ENCODE assay signal across 11 cellular contexts in genomic region chr20:20489054-20489453, GRCh38.
DNase-seq lines count a peak whose midpoint lies in the region; ATAC-seq, FAIRE-seq and TF ChIP-seq lines count a peak whose summit lies in the region.
"Had no signal": no experiment of that assay in that cellular context is flagged by ENCODE, and none has a peak within 500 bp of the region (broad histone marks: within the 10 kb centered on the region; RNA-seq: fewer than 3 reads in every experiment).

No MANE protein-coding gene starts in this region.

- POLR2A ChIA-PET in PC-9 (lab: Charles Lee; ENCODE audit: unreplicated experiment) = no interaction called here

- H3K27ac ChIP-seq in PC-9 = no peak overlapping the region
- H3K27ac ChIP-seq: brain microvascular endothelial cell, vagina had no signal

- H3K9me2 ChIP-seq in PC-9 (ENCODE audit: insufficient read depth) = no peaks in the 10 kb centered on the region

- no peak overlapping the region for H2AFZ ChIP-seq in PC-9

- H3K9me3 ChIP-seq in PC-9 (ENCODE audit: insufficient read depth, low read depth) = no peaks in the 10 kb centered on the region
- H3K9me3 ChIP-seq: vagina had no signal

- no peaks in the 10 kb centered on the region for H3F3A ChIP-seq in PC-9 (ENCODE audit: insufficient read depth, low read depth)

- no peaks in the 10 kb centered on the region for H3K4me1 ChIP-seq in PC-9 (replicated peaks; ENCODE audit: insufficient read depth)
- H3K4me1 ChIP-seq: vagina had no signal

- TF ChIP-seq CTCF in GM12865 (IDR thresholded peaks at IDR 0.05; ENCODE audit: insufficient read depth, low read depth, low read length, missing control alignments) = no peak
- no peak for TF ChIP-seq CTCF in PC-9 (conservative IDR thresholded peaks at IDR 0.05)

- CTCF ChIA-PET in PC-9 (lab: Charles Lee) = no interaction called here

- intact Hi-C loops in PC-9 (cut with micrococcal nuclease; ENCODE audit: unreplicated experiment) = no loop called here

- no peaks in the 10 kb centered on the region for H4K20me1 ChIP-seq in PC-9 (ENCODE audit: insufficient read depth)

- FAIRE-seq in GM19239 (lab: Jason Lieb, UNC) = peak; percentile 89

- H3K4me3 ChIP-seq in GM12865 (ENCODE audit: low read depth, low read length) = no peak overlapping the region
- no peak overlapping the region for H3K4me3 ChIP-seq in PC-9
- H3K4me3 ChIP-seq: vagina had no signal

- ATAC-seq in HG02884 (IDR thresholded peaks at IDR 0.05; ENCODE audit: unreplicated experiment) = peak; percentile 75

- H3K27me3 ChIP-seq in PC-9 (ENCODE audit: insufficient read depth, low read depth) = no peaks in the 10 kb centered on the region
- H3K27me3 ChIP-seq: brain microvascular endothelial cell, vagina had no signal

- no peaks in the 10 kb centered on the region; the same call in 1 of the 2 replicates for H3K36me3 ChIP-seq in PC-9 (ENCODE audit: low read depth)
- H3K36me3 ChIP-seq: brain microvascular endothelial cell had no signal

- BruUV-seq in PC-9 (replicated peaks; lab: Mats Ljungman, UMichigan) = no TSS peak

- DNase-seq in GM12865 (ENCODE audit: low read depth) = peak; percentile 73
- no peak for DNase-seq in GM19239 (ENCODE audit: insufficient read length, low spot score)
- DNase-seq in RKO (ENCODE audit: low spot score) = peak; percentile 14
- DNase-seq in NCI-H2107 (lab: John Stamatoyannopoulos, UW) = no peak
- no peak for DNase-seq in PC-9
- no peak for DNase-seq in C1 segment of cervical spinal cord (lab: John Stamatoyannopoulos, UW)
- DNase-seq in SK-N-DZ (ENCODE audit: low spot score) = no peak
- DNase-seq: brain microvascular endothelial cell, Calu3 had no signal

- H3K4me2 ChIP-seq in PC-9 = no peak overlapping the region

- no peaks in the 10 kb centered on the region for H3K79me2 ChIP-seq in PC-9 (ENCODE audit: low read depth)

Comparison
In these comparisons a context has a peak if more than half of its experiments do, and no peak if none do; other contexts are left out.
1. DNase-seq: peak in GM12865 (single experiment) and RKO (single experiment); none in GM19239 (single experiment), NCI-H2107 (single experiment), PC-9 (0 of 2), C1 segment of cervical spinal cord (0 of 14) and SK-N-DZ (single experiment).